ENCODE assay signal across 29 cellular contexts in genomic region chr7:22196429-22196828, GRCh38.
"Had no signal": no experiment of that assay in that cellular context is flagged by ENCODE, and none has a peak within 500 bp of the region (broad histone marks: within the 10 kb centered on the region; RNA-seq: fewer than 3 reads in every experiment).

No MANE protein-coding gene starts in this region.

- DNase-seq: activated B cell treated with CpG ODN at 0.5 μM for 24 hours; activated CD4-positive, alpha-beta T cell treated with anti-CD3 and anti-CD28 coated beads for 48 hours; activated CD4-positive, alpha-beta T cell treated with anti-CD3 and anti-CD28 coated beads, Interleukin-2, amount 50 U/mL, for 1 hour; activated CD4-positive, alpha-beta T cell treated with anti-CD3 and anti-CD28 coated beads, Interleukin-2, amount 50 U/mL, for 48 hours; activated CD8-positive, alpha-beta memory T cell treated with anti-CD3 and anti-CD28 coated beads for 24 hours; activated CD8-positive, alpha-beta T cell treated with anti-CD3 and anti-CD28 coated beads for 36 hours; activated effector memory CD4-positive, alpha-beta T cell treated with Interleukin-2 at 50 U/mL for 16 hours; activated gamma-delta T cell treated with Interleukin-2 at 50 U/mL for 16 hours; activated naive CD4-positive, alpha-beta T cell treated with anti-CD3 and anti-CD28 coated beads, Interleukin-2, amount 50 U/mL, for 16 hours; activated naive CD4-positive, alpha-beta T cell treated with Interleukin-2 at 50 U/mL for 16 hours; activated T-cell treated with anti-CD3 and anti-CD28 coated beads, Interleukin-2, amount 50 U/mL, for 4 hours; amniotic stem cell; anterior cingulate cortex; brain microvascular endothelial cell; effector CD4-positive, alpha-beta T cell; effector memory CD8-positive, alpha-beta T cell; erythroblast; foreskin keratinocyte; gastrocnemius medialis; heart right ventricle; T-helper 17 cell; T1000; WERI-Rb-1 had no signal

- FAIRE-seq: astrocyte, bronchial epithelial cell had no signal

- H3K4me3 ChIP-seq: coronary artery, esophagus muscularis mucosa, gastrocnemius medialis, heart right ventricle had no signal

- H3K27ac ChIP-seq: brain microvascular endothelial cell, coronary artery, esophagus muscularis mucosa, foreskin keratinocyte, gastrocnemius medialis, heart right ventricle, WERI-Rb-1 had no signal

- H3K27me3 ChIP-seq: brain microvascular endothelial cell, foreskin keratinocyte, gastrocnemius medialis had no signal

- H3K9me3 ChIP-seq: esophagus muscularis mucosa, gastrocnemius medialis, heart right ventricle had no signal

- H3K36me3 ChIP-seq: brain microvascular endothelial cell, gastrocnemius medialis had no signal

- H3K4me1 ChIP-seq: foreskin keratinocyte had no signal

- ATAC-seq: activated CD4-positive, CD25-positive, alpha-beta regulatory T cell treated with anti-CD3 and anti-CD28 coated beads, Interleukin-2, amount 50 U/mL, for 24 hours; activated CD8-positive, alpha-beta T cell treated with anti-CD3 and anti-CD28 coated beads for 36 hours; activated T-cell treated with anti-CD3 and anti-CD28 coated beads, Interleukin-2, amount 50 U/mL, for 4 hours; activated T-helper 17 cell treated with anti-CD3 and anti-CD28 coated beads, Interleukin-2, amount 50 U/mL, for 72 hours; effector memory CD8-positive, alpha-beta T cell; foreskin keratinocyte; gastrocnemius medialis; heart right ventricle; T-helper 17 cell had no signal
